ENCODE assay signal across 23 cellular contexts in genomic region chr3:64082917-64083587, GRCh38. TPM values are rescaled to one million over a fixed set of nuclear protein-coding genes. Genes with fewer than 3 reads are reported as not detected.
DNase-seq lines count a peak whose midpoint lies in the region; ATAC-seq, FAIRE-seq and TF ChIP-seq lines count a peak whose summit lies in the region.
"Had no signal": no experiment of that assay in that cellular context is flagged by ENCODE, and none has a peak within 500 bp of the region (broad histone marks: within the 10 kb centered on the region; RNA-seq: fewer than 3 reads in every experiment).

No MANE protein-coding gene starts in this region.

- H3K27me3 ChIP-seq in astrocyte (ENCODE audit: insufficient read depth, low read length): no peaks in the 10 kb centered on the region
- no peaks in the 10 kb centered on the region for H3K27me3 ChIP-seq in upper lobe of right lung
- H3K27me3 ChIP-seq in tibial artery: no peaks in the 10 kb centered on the region
- H3K27me3 ChIP-seq: pancreas had no signal

- DNase-seq in NB4 (ENCODE audit: low read depth) (peak; percentile 42), astrocyte (ENCODE audit: low read depth) (no peak), myocyte (ENCODE audit: low read depth) (peak; percentile 51), upper lobe of right lung (no peak), tibial artery (no peak), COLO829 (ENCODE audit: low spot score) (no peak), SW 1271 (lab: John Stamatoyannopoulos, UW) (no peak)
- DNase-seq: activated CD4-positive, alpha-beta memory T cell treated with anti-CD3 and anti-CD28 coated beads, Interleukin-2, amount 10 ng/mL, durations not matched to agents 7 days and 5 days; amniotic stem cell; DMS79 treated with DMSO at 0.1 percent for 48 hours; HCEC 1CT; lower lobe of right lung; NCI-H1436 treated with DMSO at 0.1 percent for 48 hours; NCI-H2171; NCI-H526 treated with DMSO at 0.1 percent for 48 hours; pancreas; stimulated activated CD4-positive, alpha-beta T cell treated with anti-CD3 and anti-CD28 coated beads, Interleukin-1b, Interleukin-23, amount 100 ng/mL, for 48 hours; stimulated activated naive B cell treated with anti-CD40 and anti-IgM and Interleukin-4, amounts not matched to agents 10 μg/mL and 1 μg/mL and 100 μg/mL, for 72 hours; T-helper 9 cell had no signal

- no peak overlapping the region for H3K4me2 ChIP-seq in astrocyte (ENCODE audit: low read length)

- no peak overlapping the region for H3K4me3 Mint-ChIP-seq in astrocyte (ENCODE audit: unreplicated experiment)
- H3K4me3 Mint-ChIP-seq: activated CD4-positive, alpha-beta memory T cell treated with anti-CD3 and anti-CD28 coated beads, Interleukin-2, amount 10 ng/mL, durations not matched to agents 7 days and 5 days; central memory CD8-positive, alpha-beta T cell; stimulated activated naive B cell treated with anti-CD40 and anti-IgM and Interleukin-4, amounts not matched to agents 10 μg/mL and 1 μg/mL and 100 μg/mL, for 72 hours had no signal

- FAIRE-seq in astrocyte (lab: Jason Lieb, UNC): no peak
- FAIRE-seq: frontal cortex, pancreas had no signal

- H3K27ac ChIP-seq in astrocyte (ENCODE audit: low read depth, low read length): no peak overlapping the region
- H3K27ac ChIP-seq in upper lobe of right lung: no peak overlapping the region
- H3K27ac ChIP-seq in tibial artery: no peak overlapping the region
- H3K27ac ChIP-seq: epithelial cell of prostate, lower lobe of right lung, pancreas had no signal

- intact Hi-C loops in upper lobe of right lung (cut with DNase I): no loop called here
- intact Hi-C loops in tibial artery (cut with DNase I; ENCODE audit: low total_unique reads): no loop called here

- H4K20me1 ChIP-seq in astrocyte (ENCODE audit: insufficient read depth, low read length): no peaks in the 10 kb centered on the region

- no peak overlapping the region for H3K9ac ChIP-seq in astrocyte (ENCODE audit: low read length)

- no peaks in the 10 kb centered on the region for H3K79me2 ChIP-seq in astrocyte (ENCODE audit: insufficient read depth, low read length)

- H2AFZ ChIP-seq in astrocyte (ENCODE audit: low read depth, low read length): no peak overlapping the region

- no peak for TF ChIP-seq POLR2A in NB4 (IDR thresholded peaks at IDR 0.05; ENCODE audit: extremely low read depth, insufficient read length)

- H3K4me1 ChIP-seq in astrocyte (ENCODE audit: insufficient read depth, low read length): peaks cover 17% of the 10 kb centered on the region
- no peaks in the 10 kb centered on the region for H3K4me1 ChIP-seq in upper lobe of right lung
- H3K4me1 ChIP-seq in tibial artery: no peaks in the 10 kb centered on the region
- H3K4me1 ChIP-seq: lower lobe of right lung, pancreas had no signal

- H3K4me3 ChIP-seq in NB4 (ENCODE audit: low read depth, low read length) (no peak overlapping the region), astrocyte (ENCODE audit: insufficient read depth, low read depth, low read length) (no peak overlapping the region), upper lobe of right lung (no peak overlapping the region), tibial artery (no peak overlapping the region)
- H3K4me3 ChIP-seq: lower lobe of right lung, pancreas had no signal

- peaks cover 22% of the 10 kb centered on the region for H3K4me1 Mint-ChIP-seq in astrocyte (ENCODE audit: low read depth, unreplicated experiment)
- H3K4me1 Mint-ChIP-seq: activated CD4-positive, alpha-beta memory T cell treated with anti-CD3 and anti-CD28 coated beads, Interleukin-2, amount 10 ng/mL, durations not matched to agents 7 days and 5 days; central memory CD8-positive, alpha-beta T cell; stimulated activated naive B cell treated with anti-CD40 and anti-IgM and Interleukin-4, amounts not matched to agents 10 μg/mL and 1 μg/mL and 100 μg/mL, for 72 hours had no signal

- H3K36me3 ChIP-seq in astrocyte (ENCODE audit: insufficient read depth, low read length): no peaks in the 10 kb centered on the region
- H3K36me3 ChIP-seq in upper lobe of right lung: no peaks in the 10 kb centered on the region
- no peaks in the 10 kb centered on the region for H3K36me3 ChIP-seq in tibial artery
- H3K36me3 ChIP-seq: lower lobe of right lung, pancreas had no signal

- peak; percentile 26 for ATAC-seq in upper lobe of right lung
- ATAC-seq: lower lobe of right lung; Panc1; stimulated activated naive B cell treated with anti-CD40 and anti-IgM and Interleukin-4, amounts not matched to agents 10 μg/mL and 1 μg/mL and 100 μg/mL, for 72 hours had no signal

- no peaks in the 10 kb centered on the region for H3K36me3 Mint-ChIP-seq in astrocyte (ENCODE audit: low read depth, unreplicated experiment)
- H3K36me3 Mint-ChIP-seq: stimulated activated naive B cell treated with anti-CD40 and anti-IgM and Interleukin-4, amounts not matched to agents 10 μg/mL and 1 μg/mL and 100 μg/mL, for 72 hours had no signal

- peaks cover 5% of the 10 kb centered on the region for H3K9me3 Mint-ChIP-seq in astrocyte (ENCODE audit: unreplicated experiment)
- H3K9me3 Mint-ChIP-seq: activated CD4-positive, alpha-beta memory T cell treated with anti-CD3 and anti-CD28 coated beads, Interleukin-2, amount 10 ng/mL, durations not matched to agents 7 days and 5 days; central memory CD8-positive, alpha-beta T cell; stimulated activated naive B cell treated with anti-CD40 and anti-IgM and Interleukin-4, amounts not matched to agents 10 μg/mL and 1 μg/mL and 100 μg/mL, for 72 hours had no signal

- TF ChIP-seq CTCF in NB4 (IDR thresholded peaks at IDR 0.05; ENCODE audit: low read depth, low read length) (no peak), astrocyte (IDR thresholded peaks at IDR 0.05; ENCODE audit: insufficient read depth, low read depth, low read length) (no peak), upper lobe of right lung (IDR thresholded peaks at IDR 0.05) (no peak), tibial artery (IDR thresholded peaks at IDR 0.05) (no peak)

- H3K9me3 ChIP-seq in astrocyte (ENCODE audit: insufficient read depth, low read depth, low read length) (no peaks in the 10 kb centered on the region), upper lobe of right lung (no peaks in the 10 kb centered on the region), tibial artery (peaks cover 0 to 4% (median 0%) of the 10 kb centered on the region in 3 donors)
- H3K9me3 ChIP-seq: lower lobe of right lung, pancreas had no signal

- H3K27ac Mint-ChIP-seq in astrocyte (ENCODE audit: unreplicated experiment): peak overlapping the region; percentile 89
- H3K27ac Mint-ChIP-seq: activated CD4-positive, alpha-beta memory T cell treated with anti-CD3 and anti-CD28 coated beads, Interleukin-2, amount 10 ng/mL, durations not matched to agents 7 days and 5 days; stimulated activated naive B cell treated with anti-CD40 and anti-IgM and Interleukin-4, amounts not matched to agents 10 μg/mL and 1 μg/mL and 100 μg/mL, for 72 hours had no signal

- peaks cover 3% of the 10 kb centered on the region for H3K27me3 Mint-ChIP-seq in astrocyte (ENCODE audit: low read depth, unreplicated experiment)

RNA-seq across cellular contexts. Expression of gene PSMD6, which starts 59.8 kb away (rescaled TPM):
- total RNA-seq in astrocyte (88.7 and 89.7 TPM in 2 replicates), myocyte (112 and 118 TPM in 2 replicates), upper lobe of right lung (52.2 TPM)
- 71.4 TPM for polyA plus RNA-seq in myocyte (2012)

Comparison
In these comparisons a context has a peak if more than half of its experiments do, and no peak if none do; other contexts are left out.
1. DNase-seq: peak in NB4 (single experiment) and myocyte (single experiment); none in astrocyte (single experiment), upper lobe of right lung (single experiment), tibial artery (0 of 2), COLO829 (single experiment) and SW 1271 (0 of 2).